In the genomic region with DNA sequence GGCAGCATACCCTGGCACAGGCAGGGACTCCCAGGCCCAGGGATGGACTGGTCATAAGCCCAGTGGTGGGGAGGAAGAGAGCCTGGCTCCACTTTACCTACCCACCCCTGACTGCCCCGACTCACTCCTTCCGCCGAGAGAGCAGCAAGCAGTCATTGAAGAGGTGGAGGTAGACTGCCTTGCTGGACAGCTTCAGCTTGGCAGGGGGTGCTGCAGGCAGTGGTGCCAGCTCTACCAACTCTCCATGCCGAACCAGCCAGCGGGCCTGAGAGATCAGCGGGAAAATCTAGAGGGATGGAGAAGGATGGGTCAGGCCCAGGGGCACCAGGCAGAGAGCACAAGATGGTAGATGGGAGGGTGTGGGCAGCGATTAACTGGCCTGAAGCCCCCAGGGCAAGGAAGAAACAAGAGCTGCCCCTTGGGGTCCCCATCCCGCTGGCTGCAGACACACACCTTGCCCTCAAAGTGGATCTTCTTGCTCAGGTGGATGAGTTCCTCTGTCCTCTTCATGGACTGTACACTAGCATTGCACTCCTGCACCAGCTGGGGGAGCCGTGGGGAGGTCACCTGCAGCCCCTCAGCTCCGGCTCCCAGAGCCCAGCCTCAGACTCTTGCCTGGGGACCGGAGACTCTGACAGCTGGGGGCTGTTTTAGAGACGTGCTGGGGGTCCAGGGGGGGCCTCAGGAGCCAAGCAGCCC, we compare ENCODE assay signal across 8 cellular contexts. TPM values are rescaled to one million over a fixed set of nuclear protein-coding genes. Genes with fewer than 3 reads are reported as not detected.
DNase-seq lines count a peak whose midpoint lies in the region; ATAC-seq and TF ChIP-seq lines count a peak whose summit lies in the region.

No MANE protein-coding gene starts in this region.

- no peaks in the 10 kb centered on the region for H3K9me3 ChIP-seq in WERI-Rb-1 (ENCODE audit: severe bottlenecking)
- H3K9me3 ChIP-seq in thyroid gland = no peaks in the 10 kb centered on the region
- no peaks in the 10 kb centered on the region for H3K9me3 ChIP-seq in ascending aorta

- peaks cover 15 to 24% of the 10 kb centered on the region in 2 donors for H3K4me1 ChIP-seq in thyroid gland
- H3K4me1 ChIP-seq in ascending aorta = peaks cover 12 to 16% of the 10 kb centered on the region in 2 donors

- TF ChIP-seq CTCF in AG09309 (IDR thresholded peaks at IDR 0.05; ENCODE audit: control insufficient read depth, insufficient read depth, low read depth, low read length, missing control alignments) (peak; percentile 40), GM13976 (IDR thresholded peaks at IDR 0.05; ENCODE audit: borderline replicate concordance, control extremely low read depth, extremely low read depth, insufficient read depth, missing control alignments) (peak; percentile 48), WERI-Rb-1 (IDR thresholded peaks at IDR 0.05; ENCODE audit: low read depth, low read length) (peak; percentile 81), fibroblast of mammary gland (conservative IDR thresholded peaks at IDR 0.05; ENCODE audit: control insufficient read depth, insufficient read depth, low read depth, low read length) (peak; percentile 36), thyroid gland (IDR thresholded peaks at IDR 0.05) (peak in 4 of 6 experiments; percentile 27 to 37 (median 36)), ascending aorta (IDR thresholded peaks at IDR 0.05) (peak in 1 of 3 experiments; percentile 7)

- DNase-seq in AG09309 (ENCODE audit: low read depth) (no peak), GM13976 (ENCODE audit: low spot score) (peak; percentile 64), WERI-Rb-1 (peak; percentile 65), fibroblast of mammary gland (ENCODE audit: low read depth) (no peak), thyroid gland (peak; percentile 51 to 61), ascending aorta (ENCODE audit: low spot score in 2 of 2) (no peak), SKM-1 treated with dmso at 0.1 percent for 144 hours (lab: John Stamatoyannopoulos, UW; ENCODE audit: unreplicated experiment) (no peak)

- H3K27me3 ChIP-seq in WERI-Rb-1 (ENCODE audit: insufficient read depth, low read depth, severe bottlenecking) = no peaks in the 10 kb centered on the region
- H3K27me3 ChIP-seq in thyroid gland = no peaks in the 10 kb centered on the region
- H3K27me3 ChIP-seq in ascending aorta = no peaks in the 10 kb centered on the region

- no peak overlapping the region for H3K27ac ChIP-seq in WERI-Rb-1
- H3K27ac ChIP-seq in thyroid gland = no peak overlapping the region
- no peak overlapping the region for H3K27ac ChIP-seq in ascending aorta

- H3K4me3 ChIP-seq in AG09309 (ENCODE audit: control insufficient read depth, low read depth, low read length) (no peak overlapping the region), WERI-Rb-1 (ENCODE audit: low read depth, low read length) (no peak overlapping the region), fibroblast of mammary gland (ENCODE audit: control insufficient read depth, low read depth, low read length) (no peak overlapping the region), thyroid gland (replicated peaks in 1 of 3) (no peak overlapping the region), ascending aorta (no peak overlapping the region)

- WGBS in thyroid gland, 2 donors = 75 to 78% methylated on average over 8 to 12 of the region's 12 CpGs

- in situ Hi-C loops in GM13976 (cut with MboI; ENCODE audit: low sequenced_read_pairs, unreplicated experiment) = no loop called here

- intact Hi-C loops in thyroid gland (cut with DNase I) = loop anchor here (5.0 kb wide), 1 partner anchor 33 kb away; a partner anchor contains a TSS
- intact Hi-C loops in ascending aorta (cut with DNase I) = no loop called here

- H3K36me3 ChIP-seq in WERI-Rb-1 (no peaks in the 10 kb centered on the region), thyroid gland (no peaks in the 10 kb centered on the region), ascending aorta (no peaks in the 10 kb centered on the region)

- TF ChIP-seq POLR2A in thyroid gland (IDR thresholded peaks at IDR 0.05) = no peak

- ATAC-seq in GM21381 (IDR thresholded peaks at IDR 0.05; ENCODE audit: unreplicated experiment) = no peak

RNA-seq across cellular contexts. Expression of a gene that starts 7.7 kb away (rescaled TPM):
- total RNA-seq in thyroid gland = 10 to 100 TPM; 11.9 to 32.3 (median 17.5) TPM
- total RNA-seq in ascending aorta = 1.5 TPM

RNA-seq across cellular contexts. Expression of a gene that starts 32.2 kb away (rescaled TPM):
- total RNA-seq in thyroid gland = 10 to 100 TPM in 3 of 4 donors, 1 to 10 TPM in 1; 4.3 to 21.8 (median 15.3) TPM
- total RNA-seq in ascending aorta = not detected

RNA-seq across cellular contexts. Expression of a gene that starts 48.9 kb away (rescaled TPM):
- 10 to 100 TPM; 22.3 to 53.2 (median 29.3) TPM for total RNA-seq in thyroid gland
- 42.7 TPM for total RNA-seq in ascending aorta

Comparison
In these comparisons a context has a peak if more than half of its experiments do, and no peak if none do; other contexts are left out.
1. DNase-seq: peak in GM13976 (single experiment), WERI-Rb-1 (single experiment) and thyroid gland (2 of 2); none in AG09309 (single experiment), fibroblast of mammary gland (single experiment), ascending aorta (0 of 2) and SKM-1 treated with dmso at 0.1 percent for 144 hours (single experiment).